ENCODE assay signal across 1 cellular context in the genomic region with DNA sequence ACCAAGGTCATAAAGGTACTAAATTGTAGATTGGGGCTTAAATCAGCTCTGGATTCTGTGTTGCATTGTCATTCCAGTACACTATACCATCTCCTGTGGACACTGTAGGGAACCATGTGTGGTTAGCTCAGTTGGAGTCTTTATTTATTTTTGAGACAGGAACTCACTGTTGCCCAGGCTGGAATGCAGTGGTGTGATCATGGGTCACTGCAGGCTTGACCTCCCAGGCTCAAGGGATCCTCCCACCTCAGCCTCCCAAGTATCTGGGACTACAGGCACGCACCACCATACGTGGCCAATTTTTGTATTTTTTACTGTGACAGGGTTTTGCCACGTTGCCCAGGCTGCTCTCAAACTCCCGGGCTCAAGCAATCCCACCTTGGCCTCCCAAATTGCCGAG.
TF ChIP-seq lines count a peak whose summit lies in the region.

No MANE protein-coding gene starts in this region.

TF ChIP-seq in GM23338, 12 proteins besides CTCF, POLR2A, EP300 and RAD21 (continued from another document):
- TF ChIP-seq, protein P1, sequence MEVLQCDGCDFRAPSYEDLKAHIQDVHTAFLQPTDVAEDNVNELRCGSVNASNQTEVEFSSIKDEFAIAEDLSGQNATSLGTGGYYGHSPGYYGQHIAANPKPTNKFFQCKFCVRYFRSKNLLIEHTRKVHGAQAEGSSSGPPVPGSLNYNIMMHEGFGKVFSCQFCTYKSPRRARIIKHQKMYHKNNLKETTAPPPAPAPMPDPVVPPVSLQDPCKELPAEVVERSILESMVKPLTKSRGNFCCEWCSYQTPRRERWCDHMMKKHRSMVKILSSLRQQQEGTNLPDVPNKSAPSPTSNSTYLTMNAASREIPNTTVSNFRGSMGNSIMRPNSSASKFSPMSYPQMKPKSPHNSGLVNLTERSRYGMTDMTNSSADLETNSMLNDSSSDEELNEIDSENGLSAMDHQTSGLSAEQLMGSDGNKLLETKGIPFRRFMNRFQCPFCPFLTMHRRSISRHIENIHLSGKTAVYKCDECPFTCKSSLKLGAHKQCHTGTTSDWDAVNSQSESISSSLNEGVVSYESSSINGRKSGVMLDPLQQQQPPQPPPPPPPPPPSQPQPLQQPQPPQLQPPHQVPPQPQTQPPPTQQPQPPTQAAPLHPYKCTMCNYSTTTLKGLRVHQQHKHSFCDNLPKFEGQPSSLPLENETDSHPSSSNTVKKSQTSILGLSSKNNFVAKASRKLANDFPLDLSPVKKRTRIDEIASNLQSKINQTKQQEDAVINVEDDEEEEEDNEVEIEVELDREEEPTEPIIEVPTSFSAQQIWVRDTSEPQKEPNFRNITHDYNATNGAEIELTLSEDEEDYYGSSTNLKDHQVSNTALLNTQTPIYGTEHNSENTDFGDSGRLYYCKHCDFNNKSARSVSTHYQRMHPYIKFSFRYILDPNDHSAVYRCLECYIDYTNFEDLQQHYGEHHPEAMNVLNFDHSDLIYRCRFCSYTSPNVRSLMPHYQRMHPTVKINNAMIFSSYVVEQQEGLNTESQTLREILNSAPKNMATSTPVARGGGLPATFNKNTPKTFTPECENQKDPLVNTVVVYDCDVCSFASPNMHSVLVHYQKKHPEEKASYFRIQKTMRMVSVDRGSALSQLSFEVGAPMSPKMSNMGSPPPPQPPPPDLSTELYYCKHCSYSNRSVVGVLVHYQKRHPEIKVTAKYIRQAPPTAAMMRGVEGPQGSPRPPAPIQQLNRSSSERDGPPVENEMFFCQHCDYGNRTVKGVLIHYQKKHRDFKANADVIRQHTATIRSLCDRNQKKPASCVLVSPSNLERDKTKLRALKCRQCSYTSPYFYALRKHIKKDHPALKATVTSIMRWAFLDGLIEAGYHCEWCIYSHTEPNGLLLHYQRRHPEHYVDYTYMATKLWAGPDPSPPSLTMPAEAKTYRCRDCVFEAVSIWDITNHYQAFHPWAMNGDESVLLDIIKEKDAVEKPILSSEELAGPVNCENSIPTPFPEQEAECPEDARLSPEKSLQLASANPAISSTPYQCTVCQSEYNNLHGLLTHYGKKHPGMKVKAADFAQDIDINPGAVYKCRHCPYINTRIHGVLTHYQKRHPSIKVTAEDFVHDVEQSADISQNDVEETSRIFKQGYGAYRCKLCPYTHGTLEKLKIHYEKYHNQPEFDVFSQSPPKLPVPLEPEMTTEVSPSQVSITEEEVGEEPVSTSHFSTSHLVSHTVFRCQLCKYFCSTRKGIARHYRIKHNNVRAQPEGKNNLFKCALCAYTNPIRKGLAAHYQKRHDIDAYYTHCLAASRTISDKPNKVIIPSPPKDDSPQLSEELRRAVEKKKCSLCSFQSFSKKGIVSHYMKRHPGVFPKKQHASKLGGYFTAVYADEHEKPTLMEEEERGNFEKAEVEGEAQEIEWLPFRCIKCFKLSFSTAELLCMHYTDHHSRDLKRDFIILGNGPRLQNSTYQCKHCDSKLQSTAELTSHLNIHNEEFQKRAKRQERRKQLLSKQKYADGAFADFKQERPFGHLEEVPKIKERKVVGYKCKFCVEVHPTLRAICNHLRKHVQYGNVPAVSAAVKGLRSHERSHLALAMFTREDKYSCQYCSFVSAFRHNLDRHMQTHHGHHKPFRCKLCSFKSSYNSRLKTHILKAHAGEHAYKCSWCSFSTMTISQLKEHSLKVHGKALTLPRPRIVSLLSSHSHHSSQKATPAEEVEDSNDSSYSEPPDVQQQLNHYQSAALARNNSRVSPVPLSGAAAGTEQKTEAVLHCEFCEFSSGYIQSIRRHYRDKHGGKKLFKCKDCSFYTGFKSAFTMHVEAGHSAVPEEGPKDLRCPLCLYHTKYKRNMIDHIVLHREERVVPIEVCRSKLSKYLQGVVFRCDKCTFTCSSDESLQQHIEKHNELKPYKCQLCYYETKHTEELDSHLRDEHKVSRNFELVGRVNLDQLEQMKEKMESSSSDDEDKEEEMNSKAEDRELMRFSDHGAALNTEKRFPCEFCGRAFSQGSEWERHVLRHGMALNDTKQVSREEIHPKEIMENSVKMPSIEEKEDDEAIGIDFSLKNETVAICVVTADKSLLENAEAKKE (CRISPR knock-in tag; IDR thresholded peaks at IDR 0.05): no peak
- TF ChIP-seq EZH2phosphoT487 (IDR thresholded peaks at IDR 0.05; ENCODE audit: unreplicated experiment): no peak
- TF ChIP-seq JUNB (IDR thresholded peaks at IDR 0.05; ENCODE audit: unreplicated experiment): no peak
- TF ChIP-seq, protein P2, sequence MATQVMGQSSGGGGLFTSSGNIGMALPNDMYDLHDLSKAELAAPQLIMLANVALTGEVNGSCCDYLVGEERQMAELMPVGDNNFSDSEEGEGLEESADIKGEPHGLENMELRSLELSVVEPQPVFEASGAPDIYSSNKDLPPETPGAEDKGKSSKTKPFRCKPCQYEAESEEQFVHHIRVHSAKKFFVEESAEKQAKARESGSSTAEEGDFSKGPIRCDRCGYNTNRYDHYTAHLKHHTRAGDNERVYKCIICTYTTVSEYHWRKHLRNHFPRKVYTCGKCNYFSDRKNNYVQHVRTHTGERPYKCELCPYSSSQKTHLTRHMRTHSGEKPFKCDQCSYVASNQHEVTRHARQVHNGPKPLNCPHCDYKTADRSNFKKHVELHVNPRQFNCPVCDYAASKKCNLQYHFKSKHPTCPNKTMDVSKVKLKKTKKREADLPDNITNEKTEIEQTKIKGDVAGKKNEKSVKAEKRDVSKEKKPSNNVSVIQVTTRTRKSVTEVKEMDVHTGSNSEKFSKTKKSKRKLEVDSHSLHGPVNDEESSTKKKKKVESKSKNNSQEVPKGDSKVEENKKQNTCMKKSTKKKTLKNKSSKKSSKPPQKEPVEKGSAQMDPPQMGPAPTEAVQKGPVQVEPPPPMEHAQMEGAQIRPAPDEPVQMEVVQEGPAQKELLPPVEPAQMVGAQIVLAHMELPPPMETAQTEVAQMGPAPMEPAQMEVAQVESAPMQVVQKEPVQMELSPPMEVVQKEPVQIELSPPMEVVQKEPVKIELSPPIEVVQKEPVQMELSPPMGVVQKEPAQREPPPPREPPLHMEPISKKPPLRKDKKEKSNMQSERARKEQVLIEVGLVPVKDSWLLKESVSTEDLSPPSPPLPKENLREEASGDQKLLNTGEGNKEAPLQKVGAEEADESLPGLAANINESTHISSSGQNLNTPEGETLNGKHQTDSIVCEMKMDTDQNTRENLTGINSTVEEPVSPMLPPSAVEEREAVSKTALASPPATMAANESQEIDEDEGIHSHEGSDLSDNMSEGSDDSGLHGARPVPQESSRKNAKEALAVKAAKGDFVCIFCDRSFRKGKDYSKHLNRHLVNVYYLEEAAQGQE (IDR thresholded peaks at IDR 0.05; ENCODE audit: unreplicated experiment): no peak
